Comparison of ENCODE assay signal across 8 cellular contexts in the genomic region with DNA sequence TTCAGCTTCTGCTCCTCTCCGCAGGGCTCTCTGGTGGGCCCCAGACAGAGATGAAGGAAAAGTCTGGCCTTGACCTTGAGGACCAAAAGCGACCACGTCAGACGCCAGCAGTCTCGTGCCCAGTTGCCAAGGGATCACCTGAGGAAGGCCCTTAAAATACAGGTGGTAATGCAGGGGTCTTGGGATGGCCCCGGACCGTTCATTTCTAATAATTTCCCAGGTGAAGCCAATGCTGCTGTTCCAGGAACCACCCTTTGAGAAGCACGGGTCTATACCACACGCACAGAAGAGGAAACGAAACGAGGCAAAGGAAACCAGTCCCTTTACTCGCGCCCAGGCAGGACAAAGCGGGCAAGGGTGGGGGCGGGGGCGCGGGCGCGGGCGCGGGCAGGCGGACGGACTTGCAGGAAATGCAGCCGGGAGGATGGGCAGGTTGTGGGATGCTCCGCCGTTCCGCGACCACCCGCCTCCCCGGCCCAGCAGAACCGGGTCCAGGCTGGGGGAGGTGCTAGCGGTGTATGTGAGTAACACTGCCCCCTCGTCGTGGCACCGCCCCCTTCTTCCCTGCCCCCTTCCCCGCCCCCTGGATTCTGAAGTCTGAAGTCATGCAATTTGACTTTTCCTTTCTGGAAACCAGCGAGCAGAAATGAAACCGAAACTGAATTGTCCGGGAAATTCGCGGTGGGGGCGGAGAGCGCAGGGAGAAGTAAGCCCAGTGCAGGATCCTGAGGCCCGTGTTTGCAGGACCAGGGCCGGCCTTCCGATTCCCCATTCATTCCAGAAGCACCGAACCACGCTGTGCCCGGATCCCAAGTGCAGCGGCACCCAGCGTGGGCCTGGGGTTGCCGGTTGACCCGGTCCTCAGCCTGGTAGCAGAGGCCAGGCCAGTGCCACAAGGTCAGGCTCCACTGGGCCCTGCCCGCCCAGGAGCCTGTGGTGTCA. TPM values are rescaled to one million over a fixed set of nuclear protein-coding genes. Genes with fewer than 3 reads are reported as not detected.
DNase-seq lines count a peak whose midpoint lies in the region; ATAC-seq and TF ChIP-seq lines count a peak whose summit lies in the region.

No MANE protein-coding gene starts in this region.

- H3K36me3 Mint-ChIP-seq in IgD-negative memory B cell (no peaks in the 10 kb centered on the region), glutamatergic neuron (ENCODE audit: unreplicated experiment) (peaks cover 8% of the 10 kb centered on the region)
- H3K36me3 Mint-ChIP-seq in activated naive CD8-positive, alpha-beta T cell treated with anti-CD3 and anti-CD28 coated beads for 36 hours, result no peaks in the 10 kb centered on the region

- H3K4me3 Mint-ChIP-seq in IgD-negative memory B cell (peak overlapping the region; percentile 78 to 92 (median 88)), glutamatergic neuron (ENCODE audit: unreplicated experiment) (peak overlapping the region; percentile 85)
- peak overlapping the region; percentile 78 for H3K4me3 Mint-ChIP-seq in activated naive CD8-positive, alpha-beta T cell treated with anti-CD3 and anti-CD28 coated beads for 36 hours

- H3K9me3 Mint-ChIP-seq in IgD-negative memory B cell (peaks cover 0 to 2% (median 1%) of the 10 kb centered on the region in 3 donors), glutamatergic neuron (ENCODE audit: unreplicated experiment) (no peaks in the 10 kb centered on the region)
- H3K9me3 Mint-ChIP-seq in activated naive CD8-positive, alpha-beta T cell treated with anti-CD3 and anti-CD28 coated beads for 36 hours, result peaks cover 2% of the 10 kb centered on the region

- H3K27ac ChIP-seq in SK-N-MC (no peak overlapping the region), tibial nerve (peak overlapping the region; percentile 89 to 94 (median 91))

- peaks cover 0 to 29% (median 2%) of the 10 kb centered on the region in 4 donors for H3K4me1 ChIP-seq in tibial nerve

- peak; percentile 93 for DNase-seq in CD1c-positive myeloid dendritic cell (ENCODE audit: extremely low spot score)
- no peak for DNase-seq in SK-N-MC (ENCODE audit: low read depth, low spot score)
- DNase-seq in activated naive CD8-positive, alpha-beta T cell treated with anti-CD3 and anti-CD28 coated beads for 36 hours, result peak; percentile 55
- peak; percentile 45 for DNase-seq in glutamatergic neuron
- peak in 50 of 56 donors; percentile 8 to 89 (median 46) for DNase-seq in nucleus accumbens (lab: John Stamatoyannopoulos, UW)
- DNase-seq in tibial nerve (ENCODE audit: low spot score in 2 of 2), result peak; percentile 73 to 85

- H3K36me3 ChIP-seq in SK-N-MC (ENCODE audit: insufficient read depth, low read length) (no peaks in the 10 kb centered on the region), tibial nerve (no peaks in the 10 kb centered on the region)

- peak; percentile 71 for ATAC-seq in GM19463 (IDR thresholded peaks at IDR 0.05; ENCODE audit: unreplicated experiment)

- H3K9me3 ChIP-seq in SK-N-MC (ENCODE audit: low read depth, low read length), result no peaks in the 10 kb centered on the region
- peaks cover 0 to 7% (median 0%) of the 10 kb centered on the region in 4 donors for H3K9me3 ChIP-seq in tibial nerve

- TF ChIP-seq EP300 in tibial nerve (IDR thresholded peaks at IDR 0.05), result peak in 1 of 2 donors; percentile 84

- H3K4me3 ChIP-seq in SK-N-MC (peak overlapping the region; percentile 77), tibial nerve (peak overlapping the region; percentile 55 to 71 (median 68))

- TF ChIP-seq CTCF in glutamatergic neuron (IDR thresholded peaks at IDR 0.05; ENCODE audit: partially characterized antibody, unreplicated experiment) (no peak), tibial nerve (IDR thresholded peaks at IDR 0.05) (peak in 1 of 5 experiments; percentile 12)

- 5 to 11% methylated on average over 30 to 50 of the region's 54 CpGs for WGBS in tibial nerve, 2 donors

- peak overlapping the region; percentile 74 for H3K9ac ChIP-seq in SK-N-MC (ENCODE audit: insufficient read length)

- H3K27me3 Mint-ChIP-seq in IgD-negative memory B cell, result no peaks in the 10 kb centered on the region
- no peaks in the 10 kb centered on the region for H3K27me3 Mint-ChIP-seq in activated naive CD8-positive, alpha-beta T cell treated with anti-CD3 and anti-CD28 coated beads for 36 hours
- peaks cover 8% of the 10 kb centered on the region for H3K27me3 Mint-ChIP-seq in glutamatergic neuron (ENCODE audit: unreplicated experiment)

- peak; percentile 3 to 26 for TF ChIP-seq POLR2A in tibial nerve (IDR thresholded peaks at IDR 0.05)

- H3K27ac Mint-ChIP-seq in IgD-negative memory B cell, result peak overlapping the region; percentile 64 to 92 (median 68)
- H3K27ac Mint-ChIP-seq in activated naive CD8-positive, alpha-beta T cell treated with anti-CD3 and anti-CD28 coated beads for 36 hours, result peak overlapping the region; percentile 85
- no peak overlapping the region for H3K27ac Mint-ChIP-seq in glutamatergic neuron (ENCODE audit: unreplicated experiment)

- H3K4me1 Mint-ChIP-seq in IgD-negative memory B cell (peaks cover 19 to 35% (median 24%) of the 10 kb centered on the region in 3 donors), glutamatergic neuron (ENCODE audit: low read depth, unreplicated experiment) (peaks cover 7% of the 10 kb centered on the region)
- H3K4me1 Mint-ChIP-seq in activated naive CD8-positive, alpha-beta T cell treated with anti-CD3 and anti-CD28 coated beads for 36 hours, result peaks cover 18% of the 10 kb centered on the region

- H3K27me3 ChIP-seq in tibial nerve, result no peaks in the 10 kb centered on the region

RNA-seq across cellular contexts. Expression of gene MX1, which starts 5.8 kb away (rescaled TPM):
- polyA plus RNA-seq in IgD-negative memory B cell, result 128 TPM
- 100 to 1,000 TPM; 108 to 109 TPM for total RNA-seq in activated naive CD8-positive, alpha-beta T cell treated with anti-CD3 and anti-CD28 coated beads for 36 hours
- total RNA-seq in glutamatergic neuron (ENCODE audit: unreplicated experiment), result 1.5 TPM
- 10 to 100 TPM; 10.5 to 23.8 (median 17.3) TPM for total RNA-seq in tibial nerve

RNA-seq across cellular contexts. Expression of gene MX2, which starts 58.4 kb away (rescaled TPM):
- polyA plus RNA-seq in IgD-negative memory B cell, result 36.6 TPM
- 10 to 100 TPM; 30.2 to 31.3 TPM for total RNA-seq in activated naive CD8-positive, alpha-beta T cell treated with anti-CD3 and anti-CD28 coated beads for 36 hours
- total RNA-seq in glutamatergic neuron (ENCODE audit: unreplicated experiment) (not detected), tibial nerve (10 to 100 TPM in 2 of 4 donors, 1 to 10 TPM in 2; 6.7 to 17.5 (median 9.5) TPM)

Comparison
In these comparisons a context has a peak if more than half of its experiments do, and no peak if none do; other contexts are left out.
1. RNA of gene MX1, which starts 5.8 kb away (total RNA-seq): 108 to 109 TPM in activated naive CD8-positive, alpha-beta T cell treated with anti-CD3 and anti-CD28 coated beads for 36 hours; 10.5 to 23.8 TPM in tibial nerve and 1.5 TPM in glutamatergic neuron (single experiment); every median in the first group is over 4 times any median in the second.
2. Peak in every context shown above with its lines, with median percentiles within 50 percentile points of each other: H3K4me3 Mint-ChIP-seq.